ENCODE assay signal across 11 cellular contexts in genomic region chr1:43547538-43548072, GRCh38. TPM values are rescaled to one million over a fixed set of nuclear protein-coding genes. Genes with fewer than 3 reads are reported as not detected.
A peak's percentile ranks its signal among the peaks of the same experiment; 100 is the strongest.
DNase-seq lines count a peak whose midpoint lies in the region; ATAC-seq and TF ChIP-seq lines count a peak whose summit lies in the region.
"Had no signal": no experiment of that assay in that cellular context is flagged by ENCODE, and none has a peak within 500 bp of the region (broad histone marks: within the 10 kb centered on the region; RNA-seq: fewer than 3 reads in every experiment).

No MANE protein-coding gene starts in this region.

- WGBS in mesenchymal stem cell, result 85% methylated on average over 11 of the region's 11 CpGs

- H4K8ac ChIP-seq in mesenchymal stem cell (ENCODE audit: low read length), result no peak overlapping the region

- no peaks in the 10 kb centered on the region; the same call in 1 of the 2 replicates for H3K36me3 ChIP-seq in Caco-2 (ENCODE audit: control insufficient read depth, insufficient read depth, low read length)
- H3K36me3 ChIP-seq in PC-9 (ENCODE audit: low read depth), result 0 out of 2 replicates have a peak, but pooled peaks cover 4% of the 10 kb centered on the region
- H3K36me3 ChIP-seq in mesenchymal stem cell (ENCODE audit: control insufficient read depth in 1 of 2, insufficient read depth in 2 of 2, low read depth in 1 of 2, low read length in 2 of 2), result peaks cover 0 to 55% of the 10 kb centered on the region in 2 experiments

- intact Hi-C loops in Caco-2 (cut with micrococcal nuclease; ENCODE audit: unreplicated experiment) (no loop called here), PC-9 (cut with micrococcal nuclease; ENCODE audit: unreplicated experiment) (no loop called here)
- intact Hi-C loops in activated T-helper 1 cell treated with anti-CD3 and anti-CD28 coated beads, Interleukin-12 subunit alpha, Interleukin-12 subunit beta, Interleukin-2, Interleukin-4 antibody, amounts not matched to agents 30 ng/mL and 10 ng/mL and 1 ng/mL, durations not matched to agents 14 hours and 24 hours and 36 hours (cut with micrococcal nuclease), result no loop called here

- H3K9me3 Mint-ChIP-seq in Caco-2 (ENCODE audit: unreplicated experiment), result no peaks in the 10 kb centered on the region
- H3K9me3 Mint-ChIP-seq in progenitor cell of endocrine pancreas (ENCODE audit: low read depth), result no peaks in the 10 kb centered on the region
- H3K9me3 Mint-ChIP-seq in activated T-helper 1 cell treated with anti-CD3 and anti-CD28 coated beads, Interleukin-12 subunit alpha, Interleukin-12 subunit beta, Interleukin-2, Interleukin-4 antibody, amounts not matched to agents 30 ng/mL and 10 ng/mL and 1 ng/mL, durations not matched to agents 14 hours and 24 hours and 36 hours, result no peaks in the 10 kb centered on the region
- H3K9me3 Mint-ChIP-seq: activated B cell treated with CpG ODN at 0.5 μM for 24 hours; activated T-cell treated with anti-CD3 and anti-CD28 coated beads, Interleukin-2, amount 50 U/mL, for 24 hours had no signal

- H2BK15ac ChIP-seq in mesenchymal stem cell (ENCODE audit: low read depth, poor library complexity, severe bottlenecking), result no peak overlapping the region

- peaks cover 82% of the 10 kb centered on the region for H3K4me1 ChIP-seq in Caco-2
- H3K4me1 ChIP-seq in PC-9 (replicated peaks; ENCODE audit: insufficient read depth), result peaks cover 74% of the 10 kb centered on the region
- peaks cover 20% of the 10 kb centered on the region for H3K4me1 ChIP-seq in mesenchymal stem cell (ENCODE audit: control insufficient read depth, insufficient read depth, low read depth, low read length)

- H3K36me3 Mint-ChIP-seq in Caco-2 (ENCODE audit: insufficient read depth, unreplicated experiment) (peaks cover 37% of the 10 kb centered on the region), progenitor cell of endocrine pancreas (ENCODE audit: insufficient read depth) (peaks cover 13% of the 10 kb centered on the region)
- no peaks in the 10 kb centered on the region for H3K36me3 Mint-ChIP-seq in activated T-helper 1 cell treated with anti-CD3 and anti-CD28 coated beads, Interleukin-12 subunit alpha, Interleukin-12 subunit beta, Interleukin-2, Interleukin-4 antibody, amounts not matched to agents 30 ng/mL and 10 ng/mL and 1 ng/mL, durations not matched to agents 14 hours and 24 hours and 36 hours (ENCODE audit: low read depth)

- H2BK12ac ChIP-seq in mesenchymal stem cell (ENCODE audit: low read length in 2 of 2), result no peak overlapping the region

- no peak overlapping the region for H3K14ac ChIP-seq in mesenchymal stem cell (ENCODE audit: low read length in 2 of 2)

- peaks cover 71% of the 10 kb centered on the region for H3K79me2 ChIP-seq in PC-9 (ENCODE audit: low read depth)

- H4K20me1 ChIP-seq in PC-9 (ENCODE audit: insufficient read depth), result no peaks in the 10 kb centered on the region

- peaks cover 26% of the 10 kb centered on the region for H3K79me1 ChIP-seq in mesenchymal stem cell (replicated peaks; ENCODE audit: low read length, poor library complexity, severe bottlenecking)

- H3K4me3 ChIP-seq in Caco-2 (ENCODE audit: low read depth, low read length), result no peak overlapping the region
- H3K4me3 ChIP-seq in PC-9, result no peak overlapping the region
- no peak overlapping the region for H3K4me3 ChIP-seq in mesenchymal stem cell (ENCODE audit: insufficient read depth in 1 of 2, low read depth in 1 of 2, low read length in 2 of 2)
- H3K4me3 ChIP-seq: mucosa of descending colon had no signal

- H2AFZ ChIP-seq in PC-9, result no peak overlapping the region
- no peak overlapping the region for H2AFZ ChIP-seq in mesenchymal stem cell (ENCODE audit: low read depth, low read length)

- H2BK5ac ChIP-seq in mesenchymal stem cell (ENCODE audit: low read depth, low read length, poor library complexity, severe bottlenecking), result no peak overlapping the region

- H3K18ac ChIP-seq in mesenchymal stem cell (ENCODE audit: low read depth in 1 of 2, low read length in 2 of 2), result no peak overlapping the region

- H3K9me2 ChIP-seq in PC-9 (ENCODE audit: insufficient read depth), result no peaks in the 10 kb centered on the region

- H3K27ac Mint-ChIP-seq in Caco-2 (ENCODE audit: unreplicated experiment), result peak overlapping the region; percentile 78
- H3K27ac Mint-ChIP-seq in progenitor cell of endocrine pancreas, result peak overlapping the region; percentile 93
- no peak overlapping the region for H3K27ac Mint-ChIP-seq in activated T-helper 1 cell treated with anti-CD3 and anti-CD28 coated beads, Interleukin-12 subunit alpha, Interleukin-12 subunit beta, Interleukin-2, Interleukin-4 antibody, amounts not matched to agents 30 ng/mL and 10 ng/mL and 1 ng/mL, durations not matched to agents 14 hours and 24 hours and 36 hours
- H3K27ac Mint-ChIP-seq: activated B cell treated with CpG ODN at 0.5 μM for 24 hours; activated T-cell treated with anti-CD3 and anti-CD28 coated beads, Interleukin-2, amount 50 U/mL, for 24 hours had no signal

- BruUV-seq in Caco-2 (replicated peaks; lab: Mats Ljungman, UMichigan) (no TSS peak), PC-9 (replicated peaks; lab: Mats Ljungman, UMichigan) (no TSS peak)

- no peaks in the 10 kb centered on the region for H3K9me3 ChIP-seq in Caco-2
- H3K9me3 ChIP-seq in PC-9 (ENCODE audit: insufficient read depth, low read depth), result no peaks in the 10 kb centered on the region
- no peaks in the 10 kb centered on the region for H3K9me3 ChIP-seq in mesenchymal stem cell (ENCODE audit: control insufficient read depth, low read length)
- H3K9me3 ChIP-seq: mucosa of descending colon had no signal

- CTCF ChIA-PET in Caco-2 (lab: Charles Lee), result no interaction called here
- CTCF ChIA-PET in PC-9 (lab: Charles Lee), result no interaction called here

- ATAC-seq in GM18519 (IDR thresholded peaks at IDR 0.05; ENCODE audit: low FRiP score, unreplicated experiment) (no peak), GM18520 (IDR thresholded peaks at IDR 0.05; ENCODE audit: unreplicated experiment) (no peak)

- H3F3A ChIP-seq in PC-9 (ENCODE audit: insufficient read depth, low read depth), result peaks cover 30% of the 10 kb centered on the region

- DNase-seq in Caco-2 (no peak), PC-9 (no peak), hippocampal formation (lab: John Stamatoyannopoulos, UW) (peak; percentile 64 to 69), progenitor cell of endocrine pancreas (ENCODE audit: low spot score, unreplicated experiment) (no peak), mesenchymal stem cell (no peak)
- DNase-seq in activated T-helper 1 cell treated with anti-CD3 and anti-CD28 coated beads, Interleukin-12 subunit alpha, Interleukin-12 subunit beta, Interleukin-2, Interleukin-4 antibody, amounts not matched to agents 30 ng/mL and 10 ng/mL and 1 ng/mL, durations not matched to agents 14 hours and 24 hours and 36 hours (ENCODE audit: low spot score), result no peak
- DNase-seq: activated B cell treated with CpG ODN at 0.5 μM for 24 hours; activated T-cell treated with anti-CD3 and anti-CD28 coated beads, Interleukin-2, amount 50 U/mL, for 24 hours had no signal

- peak overlapping the region; percentile 43 for H3K4me2 ChIP-seq in PC-9
- no peak overlapping the region for H3K4me2 ChIP-seq in mesenchymal stem cell (ENCODE audit: low read length, poor library complexity, severe bottlenecking)

- H3K27ac ChIP-seq in PC-9 (no peak overlapping the region; the same call in 1 of the 2 replicates), mesenchymal stem cell (ENCODE audit: low read length, poor library complexity, severe bottlenecking) (no peak overlapping the region)

- no peak overlapping the region for H2BK120ac ChIP-seq in mesenchymal stem cell (ENCODE audit: low read depth, low read length)

- TF ChIP-seq CTCF in Caco-2 (IDR thresholded peaks at IDR 0.05; ENCODE audit: insufficient read depth in 1 of 2, low read depth in 1 of 2, low read length in 1 of 2, severe bottlenecking in 1 of 2, unreplicated experiment in 1 of 2) (no peak), PC-9 (conservative IDR thresholded peaks at IDR 0.05) (no peak), progenitor cell of endocrine pancreas (IDR thresholded peaks at IDR 0.05; ENCODE audit: unreplicated experiment) (no peak)

- peak overlapping the region; percentile 46 for H3K4me3 Mint-ChIP-seq in Caco-2 (ENCODE audit: unreplicated experiment)
- H3K4me3 Mint-ChIP-seq in progenitor cell of endocrine pancreas (ENCODE audit: low read depth), result peak overlapping the region; percentile 19
- H3K4me3 Mint-ChIP-seq in activated T-helper 1 cell treated with anti-CD3 and anti-CD28 coated beads, Interleukin-12 subunit alpha, Interleukin-12 subunit beta, Interleukin-2, Interleukin-4 antibody, amounts not matched to agents 30 ng/mL and 10 ng/mL and 1 ng/mL, durations not matched to agents 14 hours and 24 hours and 36 hours, result no peak overlapping the region
- H3K4me3 Mint-ChIP-seq: activated B cell treated with CpG ODN at 0.5 μM for 24 hours; activated T-cell treated with anti-CD3 and anti-CD28 coated beads, Interleukin-2, amount 50 U/mL, for 24 hours had no signal

- H3K4me1 Mint-ChIP-seq in Caco-2 (ENCODE audit: low read depth, unreplicated experiment) (peaks cover 77% of the 10 kb centered on the region), progenitor cell of endocrine pancreas (ENCODE audit: low read depth) (peaks cover 89% of the 10 kb centered on the region)
- H3K4me1 Mint-ChIP-seq in activated T-helper 1 cell treated with anti-CD3 and anti-CD28 coated beads, Interleukin-12 subunit alpha, Interleukin-12 subunit beta, Interleukin-2, Interleukin-4 antibody, amounts not matched to agents 30 ng/mL and 10 ng/mL and 1 ng/mL, durations not matched to agents 14 hours and 24 hours and 36 hours (ENCODE audit: low read depth), result peaks cover 5% of the 10 kb centered on the region

- H3K27me3 ChIP-seq in Caco-2 (replicated peaks; ENCODE audit: control insufficient read depth, insufficient read depth, low read length), result no peaks in the 10 kb centered on the region
- H3K27me3 ChIP-seq in PC-9 (ENCODE audit: insufficient read depth, low read depth), result no peaks in the 10 kb centered on the region
- no peaks in the 10 kb centered on the region for H3K27me3 ChIP-seq in mesenchymal stem cell (ENCODE audit: control insufficient read depth in 1 of 2, insufficient read depth in 1 of 2, low read length in 2 of 2)

- POLR2A ChIA-PET in Caco-2 (lab: Charles Lee), result interaction anchor here (0.6 kb wide), 1 partner anchor 1227 kb away, joined by 8 read pairs; no protein-coding TSS in a partner anchor
- POLR2A ChIA-PET in PC-9 (lab: Charles Lee; ENCODE audit: unreplicated experiment), result no interaction called here

- H3K23ac ChIP-seq in mesenchymal stem cell (ENCODE audit: low read length in 2 of 2), result no peak overlapping the region

- no peaks in the 10 kb centered on the region for H3K27me3 Mint-ChIP-seq in Caco-2 (ENCODE audit: insufficient read depth, unreplicated experiment)
- H3K27me3 Mint-ChIP-seq in progenitor cell of endocrine pancreas, result no peaks in the 10 kb centered on the region
- H3K27me3 Mint-ChIP-seq in activated T-helper 1 cell treated with anti-CD3 and anti-CD28 coated beads, Interleukin-12 subunit alpha, Interleukin-12 subunit beta, Interleukin-2, Interleukin-4 antibody, amounts not matched to agents 30 ng/mL and 10 ng/mL and 1 ng/mL, durations not matched to agents 14 hours and 24 hours and 36 hours (ENCODE audit: insufficient read depth), result peaks cover 7% of the 10 kb centered on the region

- no peak overlapping the region for H3K4ac ChIP-seq in mesenchymal stem cell (ENCODE audit: low read depth in 1 of 2, low read length in 2 of 2)

- no peak overlapping the region for H2AK5ac ChIP-seq in mesenchymal stem cell (ENCODE audit: low read length, severe bottlenecking)

- no peak overlapping the region for H3K9ac ChIP-seq in mesenchymal stem cell (ENCODE audit: low read length)

- H4K91ac ChIP-seq in mesenchymal stem cell (ENCODE audit: low read length), result no peak overlapping the region

RNA-seq across cellular contexts. Expression of gene PTPRF, which starts 16.9 kb away (rescaled TPM):
- total RNA-seq in Caco-2 (2022), result 158 TPM in 2 replicates
- total RNA-seq in PC-9 (2021), result 359 and 439 TPM in 2 replicates
- 482 and 520 TPM in 2 replicates for total RNA-seq in progenitor cell of endocrine pancreas
- polyA plus RNA-seq in mesenchymal stem cell (2013, experiment 1 of 2), result 51.3 TPM
- polyA plus RNA-seq in mesenchymal stem cell (2013, experiment 2 of 2), result 51.0 TPM
- total RNA-seq in activated T-helper 1 cell treated with anti-CD3 and anti-CD28 coated beads, Interleukin-12 subunit alpha, Interleukin-12 subunit beta, Interleukin-2, Interleukin-4 antibody, amounts not matched to agents 30 ng/mL and 10 ng/mL and 1 ng/mL, durations not matched to agents 14 hours and 24 hours and 36 hours, result 0.69 and 0.93 TPM in 2 replicates
- total RNA-seq: activated B cell treated with CpG ODN at 0.5 μM for 24 hours had no signal

Comparison
In these comparisons a context has a peak if more than half of its experiments do, and no peak if none do; other contexts are left out.
1. DNase-seq: peak in hippocampal formation (2 of 2); none in Caco-2 (0 of 2), PC-9 (0 of 2), progenitor cell of endocrine pancreas (single experiment), mesenchymal stem cell (single experiment) and activated T-helper 1 cell treated with anti-CD3 and anti-CD28 coated beads, Interleukin-12 subunit alpha, Interleukin-12 subunit beta, Interleukin-2, Interleukin-4 antibody, amounts not matched to agents 30 ng/mL and 10 ng/mL and 1 ng/mL, durations not matched to agents 14 hours and 24 hours and 36 hours (single experiment).
2. RNA of gene PTPRF, which starts 16.9 kb away (total RNA-seq): 482 to 520 TPM in progenitor cell of endocrine pancreas, 359 to 439 TPM in PC-9 and 158 TPM in Caco-2; 0.69 to 0.93 TPM in activated T-helper 1 cell treated with anti-CD3 and anti-CD28 coated beads, Interleukin-12 subunit alpha, Interleukin-12 subunit beta, Interleukin-2, Interleukin-4 antibody, amounts not matched to agents 30 ng/mL and 10 ng/mL and 1 ng/mL, durations not matched to agents 14 hours and 24 hours and 36 hours; every median in the first group is over 10 times any median in the second.